Comparison of ENCODE assay signal across 24 cellular contexts in the genomic region with DNA sequence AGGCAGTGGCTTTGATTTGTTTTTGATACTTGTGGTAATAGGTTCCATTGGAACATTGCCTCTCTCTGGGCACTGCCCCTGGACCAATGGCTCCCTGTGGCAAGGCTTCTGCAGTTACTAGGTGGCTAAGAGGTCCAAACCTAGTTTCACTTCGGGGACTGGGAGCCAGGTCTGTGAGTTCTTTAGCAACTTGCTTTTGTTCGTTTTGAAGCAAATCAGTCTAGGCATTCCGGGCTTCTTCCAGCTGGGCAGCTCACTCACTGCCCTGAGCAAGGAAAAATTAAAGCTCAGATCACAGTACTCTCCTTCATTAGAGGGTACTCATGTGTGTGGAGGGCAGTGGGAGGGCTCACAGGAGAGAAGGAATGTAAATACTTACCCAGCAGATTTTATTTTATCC.
A peak's percentile ranks its signal among the peaks of the same experiment; 100 is the strongest.
DNase-seq lines count a peak whose midpoint lies in the region; ATAC-seq and TF ChIP-seq lines count a peak whose summit lies in the region.
"Had no signal": no experiment of that assay in that cellular context is flagged by ENCODE, and none has a peak within 500 bp of the region (broad histone marks: within the 10 kb centered on the region; RNA-seq: fewer than 3 reads in every experiment).

No MANE protein-coding gene starts in this region.

- H3K4me1 ChIP-seq in lower lobe of right lung = peaks cover 2% of the 10 kb centered on the region
- H3K4me1 ChIP-seq: sigmoid colon had no signal

- DNase-seq in RPMI7951 (ENCODE audit: low read depth) = peak; percentile 38
- peak in 18 of 61 donors; percentile 2 to 73 (median 23) for DNase-seq in caudate nucleus (lab: John Stamatoyannopoulos, UW)
- no peak for DNase-seq in lower lobe of right lung
- peak; percentile 72 for DNase-seq in retinal pigment epithelial cell (ENCODE audit: low read depth)
- no peak for DNase-seq in AG08395 (ENCODE audit: low spot score)
- no peak for DNase-seq in cortex of kidney (lab: John Stamatoyannopoulos, UW)
- DNase-seq in D341Med (ENCODE audit: low spot score) = no peak
- DNase-seq: activated CD8-positive, alpha-beta memory T cell treated with anti-CD3 and anti-CD28 coated beads for 24 hours; activated gamma-delta T cell treated with Interleukin-2 at 50 U/mL for 16 hours; activated naive CD8-positive, alpha-beta T cell treated with anti-CD3 and anti-CD28 coated beads, Interleukin-2, amount 50 U/mL, for 24 hours; activated T-cell treated with anti-CD3 and anti-CD28 coated beads, Interleukin-2, amount 50 U/mL, for 24 hours; CD4-positive, alpha-beta T cell; DMS 273 treated with DMSO at 0.1 percent for 48 hours; kidney; naive thymus-derived CD4-positive, alpha-beta T cell; NCI-H2081; NCI-H510A; NK-92 treated with Interleukin-12 subunit alpha and Interleukin-12 subunit beta, amount 100 ng/mL, for 24 hours; ovary; sigmoid colon; T-helper 1 cell had no signal

- no peaks in the 10 kb centered on the region for H3K36me3 ChIP-seq in lower lobe of right lung
- H3K36me3 ChIP-seq: gastroesophageal sphincter, ovary, sigmoid colon, tibial nerve had no signal

- H3K9me3 ChIP-seq in lower lobe of right lung = no peaks in the 10 kb centered on the region
- H3K9me3 ChIP-seq: gastroesophageal sphincter, ovary, sigmoid colon, tibial nerve had no signal

- TF ChIP-seq CTCF in lower lobe of right lung (IDR thresholded peaks at IDR 0.05) (no peak), retinal pigment epithelial cell (conservative IDR thresholded peaks at IDR 0.05; ENCODE audit: low read depth, low read length) (no peak)

- H3K27ac ChIP-seq in caudate nucleus (ENCODE audit: low read depth, low read length) (peak overlapping the region; percentile 90), lower lobe of right lung (no peak overlapping the region)
- H3K27ac ChIP-seq: gastroesophageal sphincter, ovary, sigmoid colon had no signal

- intact Hi-C loops in lower lobe of right lung (cut with DNase I) = no loop called here

- no peak overlapping the region for H3K4me3 ChIP-seq in lower lobe of right lung
- H3K4me3 ChIP-seq in retinal pigment epithelial cell (ENCODE audit: low read length) = peak overlapping the region; percentile 16
- H3K4me3 ChIP-seq: gastroesophageal sphincter, ovary, sigmoid colon, tibial nerve had no signal

- no peaks in the 10 kb centered on the region for H3K27me3 ChIP-seq in lower lobe of right lung (ENCODE audit: low read depth)
- H3K27me3 ChIP-seq: ovary had no signal

- peak; percentile 41 to 50 for ATAC-seq in lower lobe of right lung
- ATAC-seq: activated naive CD8-positive, alpha-beta T cell treated with anti-CD3 and anti-CD28 coated beads, Interleukin-2, amount 50 U/mL, for 24 hours; gastroesophageal sphincter; HCT116; naive thymus-derived CD4-positive, alpha-beta T cell had no signal

Comparison
In these comparisons a context has a peak if more than half of its experiments do, and no peak if none do; other contexts are left out.
1. DNase-seq: peak in RPMI7951 (single experiment) and retinal pigment epithelial cell (single experiment); none in lower lobe of right lung (single experiment), AG08395 (single experiment), cortex of kidney (single experiment) and D341Med (single experiment).